In the genomic region with DNA sequence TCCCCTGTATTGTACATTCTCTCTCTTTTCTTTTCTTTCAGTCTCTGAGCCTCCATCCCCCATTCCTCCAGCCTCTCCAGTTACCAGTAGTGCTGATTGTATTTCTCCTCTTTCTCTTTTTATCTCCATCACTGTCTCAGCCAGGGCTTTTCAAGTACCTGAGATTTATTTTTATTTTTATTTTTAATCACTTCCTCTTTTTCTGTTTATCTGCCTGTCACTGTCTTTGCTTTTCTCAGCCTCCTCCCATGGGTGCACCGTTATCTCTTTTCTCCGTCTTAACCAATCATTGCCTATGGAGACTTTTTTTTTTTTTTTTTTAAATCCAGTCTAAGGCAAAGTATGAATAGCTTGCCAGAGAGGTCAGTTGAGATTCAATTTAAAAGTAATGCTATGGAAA, we compare ENCODE assay signal across 15 cellular contexts.
"Had no signal": no experiment of that assay in that cellular context is flagged by ENCODE, and none has a peak within 500 bp of the region (broad histone marks: within the 10 kb centered on the region; RNA-seq: fewer than 3 reads in every experiment).

No MANE protein-coding gene starts in this region.

- H3K4me3 Mint-ChIP-seq: activated naive CD4-positive, alpha-beta T cell treated with anti-CD3 and anti-CD28 coated beads, Interleukin-2, amount 50 U/mL, for 24 hours; central memory CD8-positive, alpha-beta T cell had no signal

- H3K36me3 Mint-ChIP-seq: activated naive CD4-positive, alpha-beta T cell treated with anti-CD3 and anti-CD28 coated beads, Interleukin-2, amount 50 U/mL, for 24 hours had no signal

- H3K27me3 Mint-ChIP-seq: activated naive CD4-positive, alpha-beta T cell treated with anti-CD3 and anti-CD28 coated beads, Interleukin-2, amount 50 U/mL, for 24 hours; central memory CD8-positive, alpha-beta T cell had no signal

- FAIRE-seq: kidney, pancreas had no signal

- H3K4me3 ChIP-seq: body of pancreas, gastrocnemius medialis, pancreas, upper lobe of right lung had no signal

- H3K4me1 ChIP-seq: body of pancreas, gastrocnemius medialis, pancreas, upper lobe of right lung had no signal

- ATAC-seq: body of pancreas; gastrocnemius medialis; left ventricle myocardium superior; pancreas; stimulated activated naive CD8-positive, alpha-beta T cell treated with anti-CD3 and anti-CD28 coated beads, Interleukin-15, Interleukin-2, amounts not matched to agents 100 U/mL and 50 U/mL, for 24 hours; upper lobe of right lung had no signal

- H3K27me3 ChIP-seq: body of pancreas, gastrocnemius medialis, pancreas, upper lobe of right lung had no signal

- H3K9me3 Mint-ChIP-seq: activated naive CD4-positive, alpha-beta T cell treated with anti-CD3 and anti-CD28 coated beads, Interleukin-2, amount 50 U/mL, for 24 hours; central memory CD8-positive, alpha-beta T cell had no signal

- H3K27ac Mint-ChIP-seq: activated naive CD4-positive, alpha-beta T cell treated with anti-CD3 and anti-CD28 coated beads, Interleukin-2, amount 50 U/mL, for 24 hours had no signal

- H3K4me1 Mint-ChIP-seq: activated naive CD4-positive, alpha-beta T cell treated with anti-CD3 and anti-CD28 coated beads, Interleukin-2, amount 50 U/mL, for 24 hours; central memory CD8-positive, alpha-beta T cell had no signal

- H3K27ac ChIP-seq: body of pancreas, gastrocnemius medialis, pancreas, upper lobe of right lung had no signal

- H3K9me3 ChIP-seq: body of pancreas, gastrocnemius medialis, pancreas, upper lobe of right lung had no signal

- DNase-seq: activated CD4-positive, alpha-beta T cell treated with anti-CD3 and anti-CD28 coated beads, Interleukin-2, amount 50 U/mL, for 1 hour; activated CD4-positive, CD25-positive, alpha-beta regulatory T cell; activated effector memory CD4-positive, alpha-beta T cell treated with Interleukin-2 at 50 U/mL for 16 hours; activated T-cell treated with anti-CD3 and anti-CD28 coated beads, Interleukin-2, amount 50 U/mL, for 1 hour; body of pancreas; effector memory CD4-positive, alpha-beta T cell; gastrocnemius medialis; kidney; left ventricle myocardium superior; pancreas; stimulated activated CD4-positive, alpha-beta T cell treated with anti-CD3 and anti-CD28 coated beads, Interleukin-12 subunit alpha, Interleukin-12 subunit beta, amount 100 ng/mL, for 4 hours; stimulated activated naive CD8-positive, alpha-beta T cell treated with anti-CD3 and anti-CD28 coated beads, Interleukin-15, Interleukin-2, amounts not matched to agents 100 U/mL and 50 U/mL, for 24 hours; upper lobe of right lung had no signal

- H3K36me3 ChIP-seq: gastrocnemius medialis, pancreas, upper lobe of right lung had no signal
